1 cellular context compared by ENCODE assay signal in the genomic region with DNA sequence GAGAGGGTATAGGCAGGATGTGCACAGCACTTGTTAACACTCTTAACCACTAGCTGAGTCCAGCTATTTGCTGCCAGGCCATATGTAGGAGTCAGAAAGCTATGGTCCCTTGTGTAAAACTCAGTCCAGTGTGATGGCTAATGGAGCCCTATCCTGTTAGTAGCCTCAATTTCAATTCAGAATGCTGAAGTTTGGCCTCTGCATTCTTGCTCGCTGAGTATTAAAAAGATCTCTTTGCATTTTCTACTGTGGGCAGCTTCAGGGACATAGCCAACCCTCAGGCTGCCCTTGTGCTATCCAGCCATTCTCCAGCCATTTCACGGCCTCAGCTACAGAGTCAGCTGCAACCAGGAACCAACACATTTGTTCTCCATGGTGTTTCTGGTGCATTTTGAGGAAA.
TF ChIP-seq lines count a peak whose summit lies in the region.

No MANE protein-coding gene starts in this region.

TF ChIP-seq in HepG2, 621 proteins besides CTCF, POLR2A, EP300 and RAD21:
- TF ChIP-seq SALL2 (CRISPR knock-in tag; IDR thresholded peaks at IDR 0.05) (0 out of 2 replicates have a peak, but pooled peaks have one; percentile 19), ZNF782 (CRISPR knock-in tag; IDR thresholded peaks at IDR 0.05; ENCODE audit: borderline replicate concordance) (no peak), ZFP90 (CRISPR knock-in tag; IDR thresholded peaks at IDR 0.05; ENCODE audit: borderline replicate concordance) (0 out of 2 replicates have a peak, but pooled peaks have one; percentile 42)
